In the genomic region with DNA sequence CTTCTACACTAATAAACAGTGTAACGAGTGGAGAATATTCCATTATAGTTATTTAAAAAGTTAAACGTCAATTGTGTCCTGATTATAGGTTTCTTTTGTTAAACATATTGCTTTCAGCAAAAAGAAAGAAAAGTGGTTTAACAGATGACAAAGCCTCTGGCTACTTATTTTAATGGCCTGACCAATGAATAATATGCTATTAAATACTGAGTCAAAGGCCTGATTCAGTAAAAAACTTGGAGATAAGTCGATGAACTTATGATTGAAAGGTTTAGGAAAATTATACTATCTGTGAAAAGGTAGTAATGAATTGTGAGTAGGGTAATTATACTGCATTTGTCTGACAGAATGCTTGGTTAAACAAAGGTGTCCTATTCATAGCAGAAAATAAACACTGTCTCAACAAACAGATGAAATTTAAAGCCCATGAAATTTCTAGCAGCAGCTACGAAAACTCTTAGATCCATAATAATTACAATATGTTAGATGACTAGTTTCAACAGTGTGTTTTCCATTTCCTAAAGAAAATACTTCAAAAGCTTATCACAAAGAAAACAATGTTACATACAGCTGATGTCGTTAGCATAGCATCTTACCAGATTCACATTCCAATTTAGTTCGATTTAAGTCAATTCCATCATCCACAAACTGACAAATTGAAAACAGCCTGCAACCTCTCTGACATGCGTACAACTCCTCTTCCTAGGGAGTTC, we compare ENCODE assay signal across 13 cellular contexts. TPM values are rescaled to one million over a fixed set of nuclear protein-coding genes. Genes with fewer than 3 reads are reported as not detected.
DNase-seq lines count a peak whose midpoint lies in the region; TF ChIP-seq lines count a peak whose summit lies in the region.
"Had no signal": no experiment of that assay in that cellular context is flagged by ENCODE, and none has a peak within 500 bp of the region (broad histone marks: within the 10 kb centered on the region; RNA-seq: fewer than 3 reads in every experiment).

No MANE protein-coding gene starts in this region.

- H3K36me3 ChIP-seq in uterus, result no peaks in the 10 kb centered on the region
- peaks cover 3 to 20% of the 10 kb centered on the region in 2 donors for H3K36me3 ChIP-seq in vagina

- peak overlapping the region; percentile 69 for H3K27ac Mint-ChIP-seq in activated T-cell treated with anti-CD3 and anti-CD28 coated beads, Interleukin-2, amount 50 U/mL, for 24 hours

- H3K9me3 ChIP-seq in uterus (no peaks in the 10 kb centered on the region), vagina (no peaks in the 10 kb centered on the region)

- H3K4me1 ChIP-seq in uterus (peaks cover 0 to 4% of the 10 kb centered on the region in 2 donors), vagina (peaks cover 52% of the 10 kb centered on the region)

- H3K27me3 ChIP-seq in uterus (no peaks in the 10 kb centered on the region), vagina (no peaks in the 10 kb centered on the region)

- no peaks in the 10 kb centered on the region for H3K9me3 Mint-ChIP-seq in activated T-cell treated with anti-CD3 and anti-CD28 coated beads, Interleukin-2, amount 50 U/mL, for 24 hours

- TF ChIP-seq POLR2A in uterus (IDR thresholded peaks at IDR 0.05), result no peak
- no peak for TF ChIP-seq POLR2A in vagina (IDR thresholded peaks at IDR 0.05)

- H3K27ac ChIP-seq in uterus (no peak overlapping the region), vagina (no peak overlapping the region)

- no peak for TF ChIP-seq CTCF in uterus (IDR thresholded peaks at IDR 0.05)
- TF ChIP-seq CTCF in vagina (IDR thresholded peaks at IDR 0.05), result no peak

- no peaks in the 10 kb centered on the region for H3K27me3 Mint-ChIP-seq in activated T-cell treated with anti-CD3 and anti-CD28 coated beads, Interleukin-2, amount 50 U/mL, for 24 hours

- H3K4me3 Mint-ChIP-seq in activated T-cell treated with anti-CD3 and anti-CD28 coated beads, Interleukin-2, amount 50 U/mL, for 24 hours, result no peak overlapping the region

- H3K36me3 Mint-ChIP-seq in activated T-cell treated with anti-CD3 and anti-CD28 coated beads, Interleukin-2, amount 50 U/mL, for 24 hours (ENCODE audit: low read depth), result peaks cover 40% of the 10 kb centered on the region

- intact Hi-C loops in uterus (cut with DNase I; ENCODE audit: low total_unique reads) (no loop called here), vagina (cut with DNase I) (no loop called here)

- H3K4me1 Mint-ChIP-seq in activated T-cell treated with anti-CD3 and anti-CD28 coated beads, Interleukin-2, amount 50 U/mL, for 24 hours (ENCODE audit: low read depth), result peaks cover 51% of the 10 kb centered on the region

- DNase-seq in activated T-cell treated with anti-CD3 and anti-CD28 coated beads, Interleukin-2, amount 50 U/mL, for 24 hours, result no peak
- DNase-seq in activated T-cell treated with anti-CD3 and anti-CD28 coated beads for 4 hours (no peak), OCI-M1 (lab: John Stamatoyannopoulos, UW) (peak; percentile 49), dermis blood vessel endothelial cell (peak; percentile 14), superior temporal gyrus (ENCODE audit: extremely low spot score) (peak; percentile 47), uterus (no peak), vagina (ENCODE audit: extremely low spot score in 2 of 2) (no peak)
- no peak for DNase-seq in activated naive CD4-positive, alpha-beta T cell treated with Interleukin-2 at 50 U/mL for 16 hours
- DNase-seq: activated T-cell treated with anti-CD3 and anti-CD28 coated beads, Interleukin-2, amount 50 U/mL, for 1 hour; NCI-H446; trophoblast cell had no signal

- H3K4me3 ChIP-seq in uterus, result no peak overlapping the region
- no peak overlapping the region for H3K4me3 ChIP-seq in vagina

RNA-seq across cellular contexts. Expression of a gene that starts 6.2 kb away (rescaled TPM):
- total RNA-seq in dermis blood vessel endothelial cell (290 and 375 TPM in 2 replicates), uterus (100 to 1,000 TPM in 3 of 4 donors, 10 to 100 TPM in 1; 82.2 to 327 (median 301) TPM), vagina (113 TPM)

RNA-seq across cellular contexts. Expression of a gene that starts 6.6 kb away (rescaled TPM):
- total RNA-seq in dermis blood vessel endothelial cell, result 3.7 and 3.8 TPM in 2 replicates
- 1 to 10 TPM; 1.5 to 7.3 (median 3.2) TPM for total RNA-seq in uterus
- total RNA-seq in vagina, result 4.7 TPM

RNA-seq across cellular contexts. Expression of a gene that starts 28.8 kb away (rescaled TPM):
- not detected in 2 replicates for total RNA-seq in dermis blood vessel endothelial cell
- total RNA-seq in uterus, result 1 to 10 TPM in 1 of 4 donors, under 1 TPM in 1, not detected in 2; 0.27 to 1.2 TPM
- not detected for total RNA-seq in vagina
- total RNA-seq: Right ventricle myocardium inferior, sciatic nerve had no signal

Comparison
In these comparisons a context has a peak if more than half of its experiments do, and no peak if none do; other contexts are left out.
1. DNase-seq: peak in OCI-M1 (single experiment), dermis blood vessel endothelial cell (single experiment) and superior temporal gyrus (single experiment); none in activated T-cell treated with anti-CD3 and anti-CD28 coated beads, Interleukin-2, amount 50 U/mL, for 24 hours (single experiment), activated T-cell treated with anti-CD3 and anti-CD28 coated beads for 4 hours (single experiment), uterus (0 of 2), vagina (0 of 2) and activated naive CD4-positive, alpha-beta T cell treated with Interleukin-2 at 50 U/mL for 16 hours (single experiment).